ENCODE assay signal across 11 cellular contexts in genomic region chr5:56638061-56638621, GRCh38.
A peak's percentile ranks its signal among the peaks of the same experiment; 100 is the strongest.
DNase-seq lines count a peak whose midpoint lies in the region; ATAC-seq and TF ChIP-seq lines count a peak whose summit lies in the region.
"Had no signal": no experiment of that assay in that cellular context is flagged by ENCODE, and none has a peak within 500 bp of the region (broad histone marks: within the 10 kb centered on the region; RNA-seq: fewer than 3 reads in every experiment).

No MANE protein-coding gene starts in this region.

- H3K79me1 ChIP-seq in H9 (ENCODE audit: insufficient read depth, low read depth, low read length, poor library complexity, severe bottlenecking) = no peaks in the 10 kb centered on the region

- no peak for ATAC-seq in GM19463 (IDR thresholded peaks at IDR 0.05; ENCODE audit: unreplicated experiment)

- no peak overlapping the region for H3K56ac ChIP-seq in H9 (ENCODE audit: insufficient read length, low read depth, low read length)

- H3K9me3 Mint-ChIP-seq in H9 (no peaks in the 10 kb centered on the region), progenitor cell of endocrine pancreas (ENCODE audit: low read depth) (no peaks in the 10 kb centered on the region)

- no peak overlapping the region for H4K5ac ChIP-seq in H9 (ENCODE audit: insufficient read length, low read depth, low read length)

- no CpG with 5 or more reads among the region's 2 CpGs for WGBS in H9 (ENCODE audit: extremely low coverage, insufficient read length, low lambda C conversion rate)

- H2BK5ac ChIP-seq in H9 (ENCODE audit: insufficient read length, low read length) = no peak overlapping the region

- H3K23me2 ChIP-seq in H9 (ENCODE audit: insufficient read length, low read depth, low read length, poor library complexity, severe bottlenecking) = no peaks in the 10 kb centered on the region

- no peak overlapping the region for H2BK120ac ChIP-seq in H9 (ENCODE audit: low read depth, low read length, poor library complexity, severe bottlenecking)

- H3K36me3 Mint-ChIP-seq in H9 (ENCODE audit: insufficient read depth in 1 of 3, low read depth in 3 of 3) (no peaks in the 10 kb centered on the region; a peak in 2 of 7 replicates), progenitor cell of endocrine pancreas (ENCODE audit: insufficient read depth) (peaks cover 4% of the 10 kb centered on the region)

- no peak overlapping the region for H4K8ac ChIP-seq in H9 (replicated peaks; ENCODE audit: insufficient read length, low read depth, low read length)

- H3K27ac Mint-ChIP-seq in H9 = peak overlapping the region in 2 of 3 experiments; percentile 9 to 61; a peak in 2 of 7 replicates
- H3K27ac Mint-ChIP-seq in progenitor cell of endocrine pancreas = peak overlapping the region; percentile 91

- no peak overlapping the region for H2AFZ ChIP-seq in H9 (ENCODE audit: low read length)

- H3K4me2 ChIP-seq in H9 (ENCODE audit: insufficient read depth, insufficient read length, low read length) = no peak overlapping the region

- H4K20me1 ChIP-seq in H9 (ENCODE audit: control insufficient read depth, insufficient read depth, insufficient read length) = no peaks in the 10 kb centered on the region

- TF ChIP-seq CTCF in H9 (conservative IDR thresholded peaks at IDR 0.05) (no peak), progenitor cell of endocrine pancreas (IDR thresholded peaks at IDR 0.05; ENCODE audit: unreplicated experiment) (no peak)

- H3K27ac ChIP-seq in H9 (ENCODE audit: insufficient read length, low read depth, low read length) = no peak overlapping the region
- H3K27ac ChIP-seq in effector memory CD4-positive, alpha-beta T cell (ENCODE audit: insufficient read depth, low read length, poor library complexity, severe bottlenecking) = peak overlapping the region; percentile 67
- H3K27ac ChIP-seq: HL-60, neutrophil, upper lobe of left lung had no signal

- no peak overlapping the region for H3K4me3 ChIP-seq in effector memory CD4-positive, alpha-beta T cell (ENCODE audit: insufficient read depth, low read depth, low read length, poor library complexity, severe bottlenecking)
- H3K4me3 ChIP-seq: upper lobe of left lung had no signal

- no peak overlapping the region for H3K9ac ChIP-seq in H9 (ENCODE audit: extremely low read depth, insufficient read length, low read length)

- no peaks in the 10 kb centered on the region for H3K36me3 ChIP-seq in effector memory CD4-positive, alpha-beta T cell (ENCODE audit: control insufficient read depth, insufficient read depth, low read length)
- H3K36me3 ChIP-seq: neutrophil, upper lobe of left lung had no signal

- no peak overlapping the region for H3T11ph ChIP-seq in H9 (ENCODE audit: low read length)

- H3K23ac ChIP-seq in H9 (ENCODE audit: insufficient read length, low read depth, low read length) = no peak overlapping the region

- H2BK12ac ChIP-seq in H9 (ENCODE audit: insufficient read length, low read depth, low read length) = no peak overlapping the region

- H3K4me3 Mint-ChIP-seq in H9 (no peak overlapping the region), progenitor cell of endocrine pancreas (ENCODE audit: low read depth) (peak overlapping the region; percentile 8)

- no peak overlapping the region for H3K4ac ChIP-seq in H9 (ENCODE audit: low read depth, low read length)

- no peak overlapping the region for H2BK15ac ChIP-seq in H9 (ENCODE audit: low read depth, low read length)

- H4K91ac ChIP-seq in H9 (ENCODE audit: insufficient read length, low read depth, low read length) = no peak overlapping the region

- no peaks in the 10 kb centered on the region for H3K27me3 ChIP-seq in H9 (ENCODE audit: insufficient read depth, low read length)
- no peaks in the 10 kb centered on the region for H3K27me3 ChIP-seq in effector memory CD4-positive, alpha-beta T cell (replicated peaks; ENCODE audit: control insufficient read depth, insufficient read depth, low read length, poor library complexity, severe bottlenecking)
- H3K27me3 ChIP-seq: neutrophil, upper lobe of left lung had no signal

- H3K18ac ChIP-seq in H9 (ENCODE audit: insufficient read length, low read depth, low read length) = no peak overlapping the region

- no peaks in the 10 kb centered on the region for H3K9me3 ChIP-seq in H9 (ENCODE audit: control insufficient read depth, low read depth, low read length)
- no peaks in the 10 kb centered on the region for H3K9me3 ChIP-seq in effector memory CD4-positive, alpha-beta T cell (ENCODE audit: control insufficient read depth, low read length)
- H3K9me3 ChIP-seq: neutrophil, upper lobe of left lung had no signal

- H3K14ac ChIP-seq in H9 (ENCODE audit: insufficient read depth, low read length) = no peak overlapping the region

- no peak overlapping the region for H2AK5ac ChIP-seq in H9 (ENCODE audit: insufficient read length, low read length)

- no peaks in the 10 kb centered on the region for H3K79me2 ChIP-seq in H9 (ENCODE audit: insufficient read depth, low read length)

- no peak overlapping the region for H2BK20ac ChIP-seq in H9 (ENCODE audit: low read depth, low read length, poor library complexity, severe bottlenecking)

- H3K27me3 Mint-ChIP-seq in H9 (ENCODE audit: low read depth) (no peaks in the 10 kb centered on the region), progenitor cell of endocrine pancreas (no peaks in the 10 kb centered on the region)

- peaks cover 6% of the 10 kb centered on the region; the same call in 1 of the 2 replicates for H3K4me1 ChIP-seq in H9 (ENCODE audit: insufficient read depth, low read length)
- H3K4me1 ChIP-seq in effector memory CD4-positive, alpha-beta T cell (ENCODE audit: control insufficient read depth, insufficient read depth, low read length, poor library complexity, severe bottlenecking) = peaks cover 7% of the 10 kb centered on the region

- no peak for DNase-seq in H9
- DNase-seq in NCI-H2081 treated with DMSO at 0.1 percent for 48 hours (lab: John Stamatoyannopoulos, UW) = peak; percentile 42
- no peak for DNase-seq in effector memory CD4-positive, alpha-beta T cell
- DNase-seq in progenitor cell of endocrine pancreas (ENCODE audit: low spot score, unreplicated experiment) = peak; percentile 33
- DNase-seq in activated CD4-positive, alpha-beta T cell treated with anti-CD3 and anti-CD28 coated beads for 1 hour = no peak
- DNase-seq in activated CD8-positive, alpha-beta memory T cell treated with anti-CD3 and anti-CD28 coated beads for 24 hours = no peak
- no peak for DNase-seq in NCI-H526 (lab: John Stamatoyannopoulos, UW)
- DNase-seq: upper lobe of left lung had no signal

- H3K4me1 Mint-ChIP-seq in H9 (peaks cover 33 to 34% of the 10 kb centered on the region in 2 experiments), progenitor cell of endocrine pancreas (ENCODE audit: low read depth) (peaks cover 66% of the 10 kb centered on the region)

Comparison
In these comparisons a context has a peak if more than half of its experiments do, and no peak if none do; other contexts are left out.
1. DNase-seq: peak in NCI-H2081 treated with DMSO at 0.1 percent for 48 hours (single experiment) and progenitor cell of endocrine pancreas (single experiment); none in H9 (single experiment), effector memory CD4-positive, alpha-beta T cell (0 of 3), activated CD4-positive, alpha-beta T cell treated with anti-CD3 and anti-CD28 coated beads for 1 hour (single experiment), activated CD8-positive, alpha-beta memory T cell treated with anti-CD3 and anti-CD28 coated beads for 24 hours (single experiment) and NCI-H526 (0 of 2).